In the genomic region with DNA sequence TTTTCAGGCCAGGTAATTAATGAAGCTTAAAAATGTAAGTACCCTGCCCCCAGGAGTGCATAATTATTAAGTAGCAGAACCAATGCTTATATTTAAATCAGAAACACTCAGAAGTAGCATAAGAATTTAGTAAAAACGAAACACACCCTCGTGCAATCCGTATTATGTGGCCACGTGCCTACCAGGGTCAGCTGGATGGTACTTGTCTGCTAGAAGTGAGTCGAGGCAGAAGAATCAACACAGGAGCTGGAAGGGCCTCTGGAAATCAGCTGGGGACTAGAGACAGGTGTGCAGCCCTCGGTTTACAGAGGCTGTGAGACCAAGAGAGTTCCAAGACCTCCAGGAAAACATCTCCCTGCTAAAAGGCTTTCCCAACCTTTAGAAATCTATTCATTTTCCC, we compare ENCODE assay signal across 8 cellular contexts. TPM values are rescaled to one million over a fixed set of nuclear protein-coding genes. Genes with fewer than 3 reads are reported as not detected.
A peak's percentile ranks its signal among the peaks of the same experiment; 100 is the strongest.
DNase-seq lines count a peak whose midpoint lies in the region; ATAC-seq and TF ChIP-seq lines count a peak whose summit lies in the region.

No MANE protein-coding gene starts in this region.

- no peak overlapping the region for H3K27ac ChIP-seq in RWPE1
- no peak overlapping the region for H3K27ac ChIP-seq in osteoblast (ENCODE audit: low read depth, low read length)
- no peak overlapping the region for H3K27ac ChIP-seq in OCI-LY7 (ENCODE audit: low read depth, low read length, poor library complexity, severe bottlenecking)

- POLR2A ChIA-PET in RWPE1 (lab: Yijun Ruan, JAX; ENCODE audit: low non-redundant PET) (no interaction called here), OCI-LY7 (lab: Charles Lee) (no interaction called here)

- H3K36me3 ChIP-seq in osteoblast (ENCODE audit: insufficient read depth, low read length) (no peaks in the 10 kb centered on the region), OCI-LY7 (ENCODE audit: insufficient read depth, low read length) (no peaks in the 10 kb centered on the region)

- no peaks in the 10 kb centered on the region for H3K9me2 ChIP-seq in OCI-LY7 (ENCODE audit: insufficient read depth, low read length)

- H3K79me2 ChIP-seq in osteoblast (ENCODE audit: insufficient read depth, low read length) (no peaks in the 10 kb centered on the region), OCI-LY7 (ENCODE audit: insufficient read depth, low read depth, low read length) (no peaks in the 10 kb centered on the region)

- no TSS peak for BruUV-seq in OCI-LY7 (replicated peaks; lab: Mats Ljungman, UMichigan)

- intact Hi-C loops in OCI-LY7 (cut with micrococcal nuclease; ENCODE audit: unreplicated experiment), result no loop called here

- H3K4me2 ChIP-seq in osteoblast (ENCODE audit: insufficient read depth, low read length), result peak overlapping the region; percentile 95
- H3K4me2 ChIP-seq in OCI-LY7 (ENCODE audit: low read length), result no peak overlapping the region

- H3K9me3 ChIP-seq in osteoblast (ENCODE audit: low read depth, low read length) (no peaks in the 10 kb centered on the region), OCI-LY7 (ENCODE audit: low read length) (no peaks in the 10 kb centered on the region)

- CTCF ChIA-PET in RWPE1 (lab: Yijun Ruan, JAX), result interaction anchor here (1.0 to 1.8 kb wide), 3 partner anchors 10 to 71 kb away, joined by 3 to 7 read pairs (median 6); no protein-coding TSS in a partner anchor
- CTCF ChIA-PET in OCI-LY7 (lab: Charles Lee; ENCODE audit: unreplicated experiment), result no interaction called here

- H3K4me1 ChIP-seq in osteoblast (ENCODE audit: insufficient read depth, low read length), result peaks cover 4% of the 10 kb centered on the region
- no peaks in the 10 kb centered on the region for H3K4me1 ChIP-seq in OCI-LY7 (ENCODE audit: insufficient read depth, low read length, poor library complexity, severe bottlenecking)

- H4K20me1 ChIP-seq in osteoblast (ENCODE audit: insufficient read depth, low read length) (no peaks in the 10 kb centered on the region), OCI-LY7 (ENCODE audit: insufficient read depth, low read length) (no peaks in the 10 kb centered on the region)

- H2AFZ ChIP-seq in osteoblast (ENCODE audit: low read length) (peak overlapping the region; percentile 93), OCI-LY7 (ENCODE audit: low read length) (no peak overlapping the region)

- TF ChIP-seq CTCF in RWPE1 (conservative IDR thresholded peaks at IDR 0.05; ENCODE audit: low read depth), result no peak
- TF ChIP-seq CTCF in fibroblast of the aortic adventitia (IDR thresholded peaks at IDR 0.05; ENCODE audit: insufficient read depth, low read length), result no peak
- TF ChIP-seq CTCF in osteoblast (IDR thresholded peaks at IDR 0.05; ENCODE audit: extremely low read depth, low read depth, low read length), result no peak
- TF ChIP-seq CTCF in OCI-LY7 (conservative IDR thresholded peaks at IDR 0.05; ENCODE audit: low read length), result no peak

- ATAC-seq in GM19452 (IDR thresholded peaks at IDR 0.05; ENCODE audit: unreplicated experiment) (no peak), HG03039 (IDR thresholded peaks at IDR 0.05; ENCODE audit: unreplicated experiment) (no peak)

- DNase-seq in DMS53 treated with DMSO at 0.1 percent for 48 hours (lab: John Stamatoyannopoulos, UW; ENCODE audit: unreplicated experiment) (peak; percentile 33), RWPE1 (ENCODE audit: low spot score) (peak; percentile 8), fibroblast of the aortic adventitia (ENCODE audit: low read depth) (no peak), osteoblast (ENCODE audit: insufficient read length, low spot score, missing footprints) (no peak), HuH-7 (ENCODE audit: low spot score) (no peak), OCI-LY7 (ENCODE audit: low spot score) (no peak)

- H3K27me3 ChIP-seq in osteoblast (ENCODE audit: insufficient read depth, low read length), result peaks cover 82% of the 10 kb centered on the region

- peak overlapping the region; percentile 14 for H3K4me3 ChIP-seq in fibroblast of the aortic adventitia (ENCODE audit: low read depth, low read length)
- peak overlapping the region; percentile 72 for H3K4me3 ChIP-seq in osteoblast (ENCODE audit: insufficient read depth, low read length)
- H3K4me3 ChIP-seq in OCI-LY7 (ENCODE audit: low read depth, low read length, poor library complexity, severe bottlenecking), result no peak overlapping the region

RNA-seq across cellular contexts. Expression of a gene that starts 0.6 kb away (rescaled TPM):
- 0.18 TPM in 1 of 2 replicates, not detected in the other for total RNA-seq in fibroblast of the aortic adventitia (ENCODE audit: low replicate concordance)
- under 0.01 and 0.36 TPM in 2 replicates for total RNA-seq in osteoblast
- not detected in 2 replicates for total RNA-seq in OCI-LY7 (2014; rRNA removed; shearing (Covaris generic))
- total RNA-seq in OCI-LY7 (2022), result not detected in 2 replicates

RNA-seq across cellular contexts. Expression of a gene that starts 37.3 kb away (rescaled TPM):
- total RNA-seq in fibroblast of the aortic adventitia (ENCODE audit: low replicate concordance), result 114 and 184 TPM in 2 replicates
- 200 and 216 TPM in 2 replicates for total RNA-seq in osteoblast
- total RNA-seq in OCI-LY7 (2014; rRNA removed; shearing (Covaris generic)), result not detected in 2 replicates
- total RNA-seq in OCI-LY7 (2022), result 0.28 and 1.1 TPM in 2 replicates

RNA-seq across cellular contexts. Expression of a gene that starts 55.6 kb away (rescaled TPM):
- 3.6 and 5.0 TPM in 2 replicates for total RNA-seq in fibroblast of the aortic adventitia (ENCODE audit: low replicate concordance)
- total RNA-seq in osteoblast, result 3.6 and 6.5 TPM in 2 replicates
- total RNA-seq in OCI-LY7 (2014; rRNA removed; shearing (Covaris generic)), result not detected in 2 replicates
- not detected in 2 replicates for total RNA-seq in OCI-LY7 (2022)

Comparison
In these comparisons a context has a peak if more than half of its experiments do, and no peak if none do; other contexts are left out.
1. DNase-seq: peak in DMS53 treated with DMSO at 0.1 percent for 48 hours (single experiment) and RWPE1 (single experiment); none in fibroblast of the aortic adventitia (single experiment), osteoblast (single experiment), HuH-7 (single experiment) and OCI-LY7 (single experiment).
2. RNA of a gene that starts 37.3 kb away (total RNA-seq): 200 to 216 TPM in osteoblast and 114 to 184 TPM in fibroblast of the aortic adventitia; 0.28 to 1.1 TPM in OCI-LY7; every median in the first group is over 10 times any median in the second.